In the genomic region with DNA sequence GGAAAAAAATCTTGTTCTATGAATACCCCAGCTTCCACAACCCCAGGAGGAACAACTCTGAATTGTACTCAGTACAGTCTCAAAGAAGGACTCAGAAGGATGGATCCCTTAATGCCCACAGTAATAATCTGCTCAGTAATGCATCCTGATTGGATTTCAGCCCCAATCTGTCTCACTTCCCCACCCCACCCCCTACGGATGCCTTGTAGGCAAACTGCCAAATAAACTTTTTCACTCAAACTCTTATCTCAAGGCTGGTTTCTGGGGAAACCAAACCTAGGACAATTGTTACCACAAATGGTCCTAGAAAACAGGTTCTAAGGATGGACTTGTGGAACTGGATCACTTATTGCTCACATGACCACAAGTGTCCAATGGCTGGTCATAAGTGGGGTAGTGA, we compare ENCODE assay signal across 1 cellular context.
A peak's percentile ranks its signal among the peaks of the same experiment; 100 is the strongest.
TF ChIP-seq lines count a peak whose summit lies in the region.

No MANE protein-coding gene starts in this region.

TF ChIP-seq in K562, 482 proteins besides CTCF, POLR2A, EP300 and RAD21 (continued from another document):
- TF ChIP-seq, protein P1, sequence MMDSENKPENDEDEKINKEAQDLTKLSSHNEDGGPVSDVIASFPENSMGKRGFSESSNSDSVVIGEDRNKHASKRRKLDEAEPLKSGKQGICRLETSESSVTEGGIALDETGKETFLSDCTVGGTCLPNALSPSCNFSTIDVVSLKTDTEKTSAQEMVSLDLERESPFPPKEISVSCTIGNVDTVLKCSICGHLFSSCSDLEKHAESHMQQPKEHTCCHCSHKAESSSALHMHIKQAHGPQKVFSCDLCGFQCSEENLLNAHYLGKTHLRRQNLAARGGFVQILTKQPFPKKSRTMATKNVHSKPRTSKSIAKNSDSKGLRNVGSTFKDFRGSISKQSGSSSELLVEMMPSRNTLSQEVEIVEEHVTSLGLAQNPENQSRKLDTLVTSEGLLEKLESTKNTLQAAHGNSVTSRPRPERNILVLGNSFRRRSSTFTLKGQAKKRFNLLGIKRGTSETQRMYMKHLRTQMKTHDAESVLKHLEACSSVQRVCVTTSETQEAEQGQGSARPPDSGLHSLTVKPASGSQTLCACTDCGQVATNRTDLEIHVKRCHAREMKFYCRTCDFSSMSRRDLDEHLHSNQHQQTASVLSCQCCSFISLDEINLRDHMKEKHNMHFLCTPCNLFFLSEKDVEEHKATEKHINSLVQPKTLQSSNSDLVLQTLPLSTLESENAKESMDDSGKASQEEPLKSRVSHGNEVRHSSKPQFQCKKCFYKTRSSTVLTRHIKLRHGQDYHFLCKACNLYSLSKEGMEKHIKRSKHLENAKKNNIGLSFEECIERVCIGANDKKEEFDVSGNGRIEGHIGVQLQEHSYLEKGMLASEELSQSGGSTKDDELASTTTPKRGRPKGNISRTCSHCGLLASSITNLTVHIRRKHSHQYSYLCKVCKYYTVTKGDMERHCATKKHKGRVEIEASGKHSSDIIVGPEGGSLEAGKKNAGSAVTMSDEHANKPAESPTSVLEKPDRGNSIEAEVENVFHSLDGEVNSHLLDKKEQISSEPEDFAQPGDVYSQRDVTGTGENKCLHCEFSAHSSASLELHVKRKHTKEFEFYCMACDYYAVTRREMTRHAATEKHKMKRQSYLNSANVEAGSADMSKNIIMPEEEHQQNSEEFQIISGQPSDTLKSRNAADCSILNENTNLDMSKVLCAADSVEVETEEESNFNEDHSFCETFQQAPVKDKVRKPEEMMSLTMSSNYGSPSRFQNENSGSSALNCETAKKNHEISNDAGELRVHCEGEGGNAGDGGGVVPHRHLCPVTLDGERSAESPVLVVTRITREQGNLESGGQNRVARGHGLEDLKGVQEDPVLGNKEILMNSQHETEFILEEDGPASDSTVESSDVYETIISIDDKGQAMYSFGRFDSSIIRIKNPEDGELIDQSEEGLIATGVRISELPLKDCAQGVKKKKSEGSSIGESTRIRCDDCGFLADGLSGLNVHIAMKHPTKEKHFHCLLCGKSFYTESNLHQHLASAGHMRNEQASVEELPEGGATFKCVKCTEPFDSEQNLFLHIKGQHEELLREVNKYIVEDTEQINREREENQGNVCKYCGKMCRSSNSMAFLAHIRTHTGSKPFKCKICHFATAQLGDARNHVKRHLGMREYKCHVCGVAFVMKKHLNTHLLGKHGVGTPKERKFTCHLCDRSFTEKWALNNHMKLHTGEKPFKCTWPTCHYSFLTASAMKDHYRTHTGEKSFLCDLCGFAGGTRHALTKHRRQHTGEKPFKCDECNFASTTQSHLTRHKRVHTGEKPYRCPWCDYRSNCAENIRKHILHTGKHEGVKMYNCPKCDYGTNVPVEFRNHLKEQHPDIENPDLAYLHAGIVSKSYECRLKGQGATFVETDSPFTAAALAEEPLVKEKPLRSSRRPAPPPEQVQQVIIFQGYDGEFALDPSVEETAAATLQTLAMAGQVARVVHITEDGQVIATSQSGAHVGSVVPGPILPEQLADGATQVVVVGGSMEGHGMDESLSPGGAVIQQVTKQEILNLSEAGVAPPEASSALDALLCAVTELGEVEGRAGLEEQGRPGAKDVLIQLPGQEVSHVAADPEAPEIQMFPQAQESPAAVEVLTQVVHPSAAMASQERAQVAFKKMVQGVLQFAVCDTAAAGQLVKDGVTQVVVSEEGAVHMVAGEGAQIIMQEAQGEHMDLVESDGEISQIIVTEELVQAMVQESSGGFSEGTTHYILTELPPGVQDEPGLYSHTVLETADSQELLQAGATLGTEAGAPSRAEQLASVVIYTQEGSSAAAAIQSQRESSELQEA (IDR thresholded peaks at IDR 0.05; ENCODE audit: low read depth), result 0 out of 2 replicates have a peak, but pooled peaks have one; percentile 47
- TF ChIP-seq POLR2AphosphoS5 (IDR thresholded peaks at IDR 0.05; ENCODE audit: control insufficient read depth, insufficient read depth, low read depth, low read length), result no peak
- no peak for TF ChIP-seq ZKSCAN3 (CRISPR knock-in tag; IDR thresholded peaks at IDR 0.05)
- TF ChIP-seq, protein P2, sequence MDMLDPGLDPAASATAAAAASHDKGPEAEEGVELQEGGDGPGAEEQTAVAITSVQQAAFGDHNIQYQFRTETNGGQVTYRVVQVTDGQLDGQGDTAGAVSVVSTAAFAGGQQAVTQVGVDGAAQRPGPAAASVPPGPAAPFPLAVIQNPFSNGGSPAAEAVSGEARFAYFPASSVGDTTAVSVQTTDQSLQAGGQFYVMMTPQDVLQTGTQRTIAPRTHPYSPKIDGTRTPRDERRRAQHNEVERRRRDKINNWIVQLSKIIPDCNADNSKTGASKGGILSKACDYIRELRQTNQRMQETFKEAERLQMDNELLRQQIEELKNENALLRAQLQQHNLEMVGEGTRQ (CRISPR knock-in tag; IDR thresholded peaks at IDR 0.05), result peak; percentile 61
- no peak for TF ChIP-seq ZNF121 (CRISPR knock-in tag; conservative IDR thresholded peaks at IDR 0.05)
- peak; percentile 20; the same call in 1 of the 2 replicates for TF ChIP-seq RFX1 (IDR thresholded peaks at IDR 0.05)
- TF ChIP-seq ZNF316 (IDR thresholded peaks at IDR 0.05), result no peak
